10 cellular contexts compared by ENCODE assay signal in the genomic region with DNA sequence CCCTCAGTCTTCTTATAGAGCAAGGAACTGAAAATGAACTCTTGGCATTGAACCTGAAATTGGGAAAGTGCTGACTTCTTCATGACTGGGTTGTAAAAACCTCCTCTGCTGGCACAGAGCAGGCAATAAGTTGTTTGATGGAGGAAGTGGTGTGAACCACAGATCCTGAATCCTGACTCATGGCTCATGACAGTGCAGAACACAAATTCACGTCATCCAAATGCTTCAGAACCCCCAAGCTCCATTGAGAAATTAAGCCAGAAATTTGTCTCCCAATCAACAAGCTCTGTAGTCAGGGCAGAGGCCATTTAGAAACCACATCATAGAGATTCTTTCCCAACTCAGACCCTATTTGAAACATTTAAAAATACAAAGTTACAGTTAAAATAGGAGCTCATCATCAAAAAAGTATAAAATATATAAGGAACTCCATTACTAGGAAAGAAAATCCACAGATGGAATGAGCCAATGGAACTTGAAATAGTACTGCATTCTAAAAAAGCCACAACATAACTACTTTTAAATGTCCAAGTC. TPM values are rescaled to one million over a fixed set of nuclear protein-coding genes. Genes with fewer than 3 reads are reported as not detected.
DNase-seq lines count a peak whose midpoint lies in the region; ATAC-seq, FAIRE-seq and TF ChIP-seq lines count a peak whose summit lies in the region.
"Had no signal": no experiment of that assay in that cellular context is flagged by ENCODE, and none has a peak within 500 bp of the region (broad histone marks: within the 10 kb centered on the region; RNA-seq: fewer than 3 reads in every experiment).

No MANE protein-coding gene starts in this region.

- TF ChIP-seq EP300 in GM12878 (IDR thresholded peaks at IDR 0.05; ENCODE audit: borderline replicate concordance in 1 of 2, control insufficient read depth in 1 of 2, low read depth in 2 of 2, low read length in 2 of 2): no peak; a peak in 1 of 4 replicates

- FAIRE-seq in GM12878 (lab: Jason Lieb, UNC): no peak

- DNase-seq in activated CD4-positive, alpha-beta T cell treated with anti-CD3 and anti-CD28 coated beads, Interleukin-2, amount 10 ng/mL, durations not matched to agents 24 days and 14 days: peak; percentile 82
- no peak for DNase-seq in activated CD4-positive, alpha-beta T cell treated with anti-CD3 and anti-CD28 coated beads, Interleukin-2, amount 50 U/mL, for 4 hours
- peak; percentile 94 to 97 for DNase-seq in NOMO-1 (lab: John Stamatoyannopoulos, UW; ENCODE audit: unreplicated experiment in 2 of 2)
- DNase-seq in GM12878 (ENCODE audit: low read depth, low spot score): no peak
- DNase-seq in lower lobe of right lung: no peak
- DNase-seq in G401 (ENCODE audit: low spot score): no peak
- DNase-seq in activated effector memory CD4-positive, alpha-beta T cell treated with Interleukin-2 at 50 U/mL for 16 hours: no peak

- no peaks in the 10 kb centered on the region for H3K27me3 Mint-ChIP-seq in activated CD4-positive, alpha-beta T cell treated with anti-CD3 and anti-CD28 coated beads, Interleukin-2, amount 10 ng/mL, durations not matched to agents 24 days and 14 days
- H3K27me3 Mint-ChIP-seq: naive thymus-derived CD8-positive, alpha-beta T cell had no signal

- H2AFZ ChIP-seq in GM12878 (ENCODE audit: control insufficient read depth, low read depth, low read length): no peak overlapping the region

- no TSS peak for BruUV-seq in GM12878 (replicated peaks; lab: Mats Ljungman, UMichigan)

- H3K4me1 Mint-ChIP-seq in activated CD4-positive, alpha-beta T cell treated with anti-CD3 and anti-CD28 coated beads, Interleukin-2, amount 10 ng/mL, durations not matched to agents 24 days and 14 days: peaks cover 27% of the 10 kb centered on the region

- no peaks in the 10 kb centered on the region for H3K36me3 Mint-ChIP-seq in activated CD4-positive, alpha-beta T cell treated with anti-CD3 and anti-CD28 coated beads, Interleukin-2, amount 10 ng/mL, durations not matched to agents 24 days and 14 days (ENCODE audit: low read depth)
- H3K36me3 Mint-ChIP-seq: naive thymus-derived CD8-positive, alpha-beta T cell had no signal

- no peaks in the 10 kb centered on the region for H4K20me1 ChIP-seq in GM12878 (ENCODE audit: control insufficient read depth, insufficient read depth)

- peak overlapping the region; percentile 18; the same call in 1 of the 2 replicates for H3K27ac ChIP-seq in GM12878 (ENCODE audit: control insufficient read depth, insufficient read depth)
- H3K27ac ChIP-seq in lower lobe of right lung: no peak overlapping the region
- H3K27ac ChIP-seq: VCaP had no signal

- no peak for TF ChIP-seq CTCF in GM12878 (IDR thresholded peaks at IDR 0.05 in 2 of 3, conservative IDR thresholded peaks at IDR 0.05 in 1 of 3; ENCODE audit: control insufficient read depth in 2 of 3, extremely low read depth in 1 of 3, insufficient read depth in 1 of 3, low read depth in 3 of 3, low read length in 3 of 3)
- TF ChIP-seq CTCF in lower lobe of right lung (IDR thresholded peaks at IDR 0.05): no peak

- no peak overlapping the region for H3K4me3 Mint-ChIP-seq in activated CD4-positive, alpha-beta T cell treated with anti-CD3 and anti-CD28 coated beads, Interleukin-2, amount 10 ng/mL, durations not matched to agents 24 days and 14 days

- CTCF ChIA-PET in GM12878 (lab: Yijun Ruan, JAX): interaction anchor here (0.6 to 5.7 kb wide), 13 partner anchors 9 to 268 kb away, joined by 3 to 39 read pairs (median 3); a partner anchor contains a TSS

- intact Hi-C loops in activated CD4-positive, alpha-beta T cell treated with anti-CD3 and anti-CD28 coated beads, Interleukin-2, amount 10 ng/mL, durations not matched to agents 24 days and 14 days (cut with micrococcal nuclease): loop anchor here (2.0 kb wide), 1 partner anchor 262 kb away; no protein-coding TSS in a partner anchor
- intact Hi-C loops in GM12878 (cut with micrococcal nuclease; ENCODE audit: unreplicated experiment) (loop anchor here (5.0 kb wide), 1 partner anchor 85 kb away; no protein-coding TSS in a partner anchor), lower lobe of right lung (cut with DNase I) (loop anchor here (10.0 kb wide), 1 partner anchor 262 kb away; no protein-coding TSS in a partner anchor)

- H3K79me2 ChIP-seq in GM12878 (ENCODE audit: control insufficient read depth, insufficient read depth, low read length): no peaks in the 10 kb centered on the region

- no peak for TF ChIP-seq POLR2A in GM12878 (IDR thresholded peaks at IDR 0.05; ENCODE audit: low read depth, low read length)

- H3K9me3 Mint-ChIP-seq in activated CD4-positive, alpha-beta T cell treated with anti-CD3 and anti-CD28 coated beads, Interleukin-2, amount 10 ng/mL, durations not matched to agents 24 days and 14 days: no peaks in the 10 kb centered on the region
- H3K9me3 Mint-ChIP-seq: naive thymus-derived CD8-positive, alpha-beta T cell had no signal

- no peaks in the 10 kb centered on the region; the same call in 2 of the 3 replicates for H3K9me3 ChIP-seq in GM12878 (replicated peaks; ENCODE audit: control insufficient read depth, insufficient read depth, low read length)
- no peaks in the 10 kb centered on the region for H3K9me3 ChIP-seq in lower lobe of right lung

- ATAC-seq in GM12878 (peak; percentile 65), lower lobe of right lung (peak; percentile 91 to 95), HG03135 (IDR thresholded peaks at IDR 0.05; ENCODE audit: unreplicated experiment) (no peak)

- H3K27me3 ChIP-seq in GM12878 (replicated peaks in 1 of 2; ENCODE audit: control insufficient read depth in 2 of 2, insufficient read depth in 2 of 2, low read length in 1 of 2): no peaks in the 10 kb centered on the region
- no peaks in the 10 kb centered on the region for H3K27me3 ChIP-seq in lower lobe of right lung (ENCODE audit: low read depth)

- no peak for TF ChIP-seq RAD21 in GM12878 (IDR thresholded peaks at IDR 0.05; ENCODE audit: insufficient read depth, low read depth, low read length)

- in situ Hi-C loops in GM12878 (cut with MboI) (loop anchor here (10.0 kb wide), 1 partner anchor 638 kb away; a partner anchor contains a TSS), G401 (cut with HindIII; ENCODE audit: low sequenced_read_pairs) (no loop called here)

- H3K9ac ChIP-seq in GM12878 (ENCODE audit: control insufficient read depth, insufficient read depth, low read length): no peak overlapping the region

- RAD21 ChIA-PET in GM12878 (lab: Charles Lee; ENCODE audit: unreplicated experiment): interaction anchor here (1.0 to 7.3 kb wide), 6 partner anchors 9 to 191 kb away, joined by 3 to 65 read pairs (median 6); a partner anchor contains a TSS

- H3K4me3 ChIP-seq in GM12878 (no peak overlapping the region), lower lobe of right lung (no peak overlapping the region)

- SMC1A ChIA-PET in GM12878 (lab: Charles Lee; ENCODE audit: uncharacterized antibody, unreplicated experiment): interaction anchor here (0.6 to 4.9 kb wide), 18 partner anchors 9 to 638 kb away, joined by 3 to 37 read pairs (median 3); a partner anchor contains a TSS

- H3K36me3 ChIP-seq in GM12878 (ENCODE audit: control insufficient read depth in 2 of 2, insufficient read depth in 2 of 2, low read length in 1 of 2) (no peaks in the 10 kb centered on the region), lower lobe of right lung (no peaks in the 10 kb centered on the region)

- H3K4me2 ChIP-seq in GM12878 (ENCODE audit: control insufficient read depth, insufficient read depth): no peak overlapping the region

- POLR2A ChIA-PET in GM12878 (lab: Charles Lee): interaction anchor here (1.1 to 1.9 kb wide), 3 partner anchors 10 to 55 kb away, joined by 3 to 8 read pairs (median 5); a partner anchor contains a TSS

- 25% methylated on average over 1 of the region's 1 CpG for WGBS in GM12878 (ENCODE audit: insufficient coverage, insufficient replicate concordance, low lambda C conversion rate, missing lambda C conversion rate)

- H3K27ac Mint-ChIP-seq in activated CD4-positive, alpha-beta T cell treated with anti-CD3 and anti-CD28 coated beads, Interleukin-2, amount 10 ng/mL, durations not matched to agents 24 days and 14 days: peak overlapping the region; percentile 8
- H3K27ac Mint-ChIP-seq: naive thymus-derived CD8-positive, alpha-beta T cell had no signal

- H3K4me1 ChIP-seq in GM12878 (ENCODE audit: control insufficient read depth, insufficient read depth, low read length) (peaks cover 33% of the 10 kb centered on the region), lower lobe of right lung (no peaks in the 10 kb centered on the region)

TF ChIP-seq in GM12878, 131 proteins besides CTCF, POLR2A, EP300 and RAD21 (continues in another document):
- TF ChIP-seq TCF3 (IDR thresholded peaks at IDR 0.05; ENCODE audit: borderline replicate concordance, insufficient read depth, low read depth, low read length) (no peak), RUNX3 (IDR thresholded peaks at IDR 0.05; ENCODE audit: low read length) (peak; percentile 80), PAX5 (IDR thresholded peaks at IDR 0.05; ENCODE audit: borderline replicate concordance, low read depth, low read length) (no peak), MTA3 (IDR thresholded peaks at IDR 0.05; ENCODE audit: borderline replicate concordance, low read length) (no peak), CREM (IDR thresholded peaks at IDR 0.05; ENCODE audit: low read depth) (peak; percentile 71), SIX5 (IDR thresholded peaks at IDR 0.05; ENCODE audit: low read depth, low read length, severe bottlenecking) (no peak), SPI1 (IDR thresholded peaks at IDR 0.05; ENCODE audit: borderline replicate concordance, insufficient read depth, low read depth, low read length) (peak; percentile 76)

RNA-seq across cellular contexts. Expression of a gene that starts 10.3 kb away (rescaled TPM):
- 30.8 and 33.9 TPM in 2 replicates for total RNA-seq in activated CD4-positive, alpha-beta T cell treated with anti-CD3 and anti-CD28 coated beads, Interleukin-2, amount 10 ng/mL, durations not matched to agents 24 days and 14 days
- total RNA-seq in GM12878 (2013; cell fraction: nucleolus; rRNA removed): 94.4 and 99.8 TPM in 2 replicates
- total RNA-seq in GM12878 (2014; rRNA removed): 65.9 and 80.7 TPM in 2 replicates
- total RNA-seq in GM12878 (2014; rRNA removed; fragmentation: Illumina TruSeq; extraction: Trizol): 72.3 and 76.6 TPM in 2 replicates
- total RNA-seq in GM12878 (2021): 60.9 and 65.6 TPM in 2 replicates
- 51.0 TPM for polyA plus RNA-seq in GM12878 (2011; ENCODE audit: low read depth)
- polyA plus RNA-seq in GM12878 (2011; rRNA removed): 77.4 and 138 TPM in 2 replicates
- polyA plus RNA-seq in GM12878 (2011; cell fraction: cytosol; rRNA removed): 24.4 and 26.9 TPM in 2 replicates
- polyA plus RNA-seq in GM12878 (2011; cell fraction: nucleus; rRNA removed): 39.7 and 43.6 TPM in 2 replicates
- 60.4 and 72.7 TPM in 2 replicates for polyA plus RNA-seq in GM12878 (2012)
- polyA plus RNA-seq in GM12878 (2014; fragmentation: Illumina TruSeq; extraction: Trizol): 74.9 and 104 TPM in 2 replicates
- 10 to 100 TPM; 18.5 to 27.6 TPM for polyA plus RNA-seq in GM12878 (2014; fragmentation: Nextera tagmentation; extraction: Ambion mirVana)
- polyA plus RNA-seq in GM12878 (2014; rRNA removed): 51.7 and 66.6 TPM in 2 replicates
- polyA plus RNA-seq in GM12878 (2016; fragmentation: Nextera tagmentation; extraction: Ambion mirVana): 10 to 100 TPM; 91.0 to 91.6 TPM
- 21.0 and 30.4 TPM in 2 replicates for polyA minus RNA-seq in GM12878 (2011; rRNA and poly(A)+ RNA removed)
- polyA minus RNA-seq in GM12878 (2011; cell fraction: cytosol; rRNA and poly(A)+ RNA removed): 16.0 and 19.9 TPM in 2 replicates
- polyA minus RNA-seq in GM12878 (2011; cell fraction: nucleus; rRNA and poly(A)+ RNA removed): 20.2 and 32.9 TPM in 2 replicates
- 27.1 TPM for total RNA-seq in lower lobe of right lung
- total RNA-seq in G401 (2014; rRNA removed; shearing (Covaris generic)): 146 and 170 TPM in 2 replicates

Comparison
In these comparisons a context has a peak if more than half of its experiments do, and no peak if none do; other contexts are left out.
1. DNase-seq: peak in activated CD4-positive, alpha-beta T cell treated with anti-CD3 and anti-CD28 coated beads, Interleukin-2, amount 10 ng/mL, durations not matched to agents 24 days and 14 days (single experiment) and NOMO-1 (2 of 2); none in activated CD4-positive, alpha-beta T cell treated with anti-CD3 and anti-CD28 coated beads, Interleukin-2, amount 50 U/mL, for 4 hours (0 of 2), GM12878 (single experiment), lower lobe of right lung (single experiment), G401 (single experiment) and activated effector memory CD4-positive, alpha-beta T cell treated with Interleukin-2 at 50 U/mL for 16 hours (single experiment).